ENCODE assay signal across 18 cellular contexts in the genomic region with DNA sequence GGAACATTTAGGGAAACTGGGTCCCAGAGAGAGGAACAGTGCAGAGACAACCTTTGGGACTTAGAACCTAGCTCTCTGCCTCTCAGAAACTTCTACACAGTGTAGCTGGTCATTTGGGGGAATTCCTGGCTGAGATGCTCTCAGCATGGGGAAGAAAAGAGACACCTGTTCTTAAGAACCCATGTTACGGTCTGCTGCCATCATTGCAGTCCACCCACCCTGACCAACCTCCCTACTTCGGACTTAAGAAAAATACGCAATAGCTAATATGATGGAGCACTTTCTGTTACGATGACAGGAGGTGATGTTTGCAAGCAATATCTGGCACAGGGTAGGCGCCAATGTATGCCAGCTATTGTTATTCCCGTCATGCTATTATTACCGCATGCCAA.
A peak's percentile ranks its signal among the peaks of the same experiment; 100 is the strongest.
DNase-seq lines count a peak whose midpoint lies in the region; ATAC-seq, FAIRE-seq and TF ChIP-seq lines count a peak whose summit lies in the region.
"Had no signal": no experiment of that assay in that cellular context is flagged by ENCODE, and none has a peak within 500 bp of the region (broad histone marks: within the 10 kb centered on the region; RNA-seq: fewer than 3 reads in every experiment).

No MANE protein-coding gene starts in this region.

- no peaks in the 10 kb centered on the region for H3K9me3 Mint-ChIP-seq in H9
- H3K9me3 Mint-ChIP-seq in activated naive CD8-positive, alpha-beta T cell treated with anti-CD3 and anti-CD28 coated beads, Interleukin-2, amount 50 U/mL, for 24 hours: no peaks in the 10 kb centered on the region
- H3K9me3 Mint-ChIP-seq: CD8-positive, alpha-beta T cell; GM23338 had no signal

- CTCF ChIA-PET in GM12878 (lab: Yijun Ruan, JAX): interaction anchor here (0.5 to 3.6 kb wide), 5 partner anchors 9 to 1236 kb away, joined by 3 to 31 read pairs (median 3); no protein-coding TSS in a partner anchor

- H3K9me3 ChIP-seq in H9 (ENCODE audit: control insufficient read depth, low read depth, low read length) (no peaks in the 10 kb centered on the region), GM12878 (replicated peaks; ENCODE audit: control insufficient read depth, insufficient read depth, low read length) (no peaks in the 10 kb centered on the region)
- H3K9me3 ChIP-seq: HAP-1 had no signal

- H3K36me3 Mint-ChIP-seq in H9 (ENCODE audit: insufficient read depth in 1 of 3, low read depth in 3 of 3): no peaks in the 10 kb centered on the region
- H3K36me3 Mint-ChIP-seq in activated naive CD8-positive, alpha-beta T cell treated with anti-CD3 and anti-CD28 coated beads, Interleukin-2, amount 50 U/mL, for 24 hours (ENCODE audit: low read depth): no peaks in the 10 kb centered on the region
- H3K36me3 Mint-ChIP-seq: CD14-positive monocyte; CD8-positive, alpha-beta T cell had no signal

- H2AK5ac ChIP-seq in H9 (ENCODE audit: insufficient read length, low read length): no peak overlapping the region

- RAD21 ChIA-PET in GM12878 (lab: Charles Lee; ENCODE audit: unreplicated experiment): interaction anchor here (0.7 to 1.5 kb wide), 7 partner anchors 9 to 38 kb away, joined by 3 to 7 read pairs (median 4); no protein-coding TSS in a partner anchor

- no peaks in the 10 kb centered on the region for H4K20me1 ChIP-seq in H9 (ENCODE audit: control insufficient read depth, insufficient read depth, insufficient read length)
- H4K20me1 ChIP-seq in GM12878 (ENCODE audit: control insufficient read depth, insufficient read depth): no peaks in the 10 kb centered on the region

- H3K9ac ChIP-seq in H9 (ENCODE audit: extremely low read depth, insufficient read length, low read length) (no peak overlapping the region), GM12878 (ENCODE audit: control insufficient read depth, insufficient read depth, low read length) (no peak overlapping the region)

- peak; percentile 63 for ATAC-seq in GM12878
- no peak for ATAC-seq in HG02885 (IDR thresholded peaks at IDR 0.05; ENCODE audit: poor library complexity, unreplicated experiment)
- no peak for ATAC-seq in activated naive CD8-positive, alpha-beta T cell treated with anti-CD3 and anti-CD28 coated beads, Interleukin-2, amount 50 U/mL, for 24 hours
- ATAC-seq: CD8-positive, alpha-beta T cell; GM23338 had no signal

- TF ChIP-seq RAD21 in GM12878 (IDR thresholded peaks at IDR 0.05; ENCODE audit: insufficient read depth, low read depth, low read length): no peak

- H3K14ac ChIP-seq in H9 (ENCODE audit: insufficient read depth, low read length): no peak overlapping the region

- H3K4me2 ChIP-seq in H9 (ENCODE audit: insufficient read depth, insufficient read length, low read length): no peak overlapping the region
- no peak overlapping the region for H3K4me2 ChIP-seq in GM12878 (ENCODE audit: control insufficient read depth, insufficient read depth)
- H3K4me2 ChIP-seq: GM23338 had no signal

- H3K79me1 ChIP-seq in H9 (ENCODE audit: insufficient read depth, low read depth, low read length, poor library complexity, severe bottlenecking): no peaks in the 10 kb centered on the region

- no peak overlapping the region for H3K4ac ChIP-seq in H9 (ENCODE audit: low read depth, low read length)

- no peak overlapping the region for H4K8ac ChIP-seq in H9 (replicated peaks; ENCODE audit: insufficient read length, low read depth, low read length)

- no peak overlapping the region for H2BK15ac ChIP-seq in H9 (ENCODE audit: low read depth, low read length)

- POLR2A ChIA-PET in GM12878 (lab: Charles Lee): interaction anchor here (1.0 to 1.3 kb wide), 2 partner anchors 13 to 62 kb away, joined by 3 to 4 read pairs; no protein-coding TSS in a partner anchor

- H4K91ac ChIP-seq in H9 (ENCODE audit: insufficient read length, low read depth, low read length): no peak overlapping the region

- H2BK120ac ChIP-seq in H9 (ENCODE audit: low read depth, low read length, poor library complexity, severe bottlenecking): no peak overlapping the region

- SMC1A ChIA-PET in GM12878 (lab: Charles Lee; ENCODE audit: uncharacterized antibody, unreplicated experiment): interaction anchor here (1.1 to 3.7 kb wide), 6 partner anchors 8 to 38 kb away, joined by 3 to 25 read pairs (median 8); no protein-coding TSS in a partner anchor

- H2AFZ ChIP-seq in H9 (ENCODE audit: low read length) (no peak overlapping the region), GM12878 (ENCODE audit: control insufficient read depth, low read depth, low read length) (no peak overlapping the region)
- H2AFZ ChIP-seq: GM23338 had no signal

- peaks cover 3% of the 10 kb centered on the region; the same call in 1 of the 2 replicates for H3K27me3 Mint-ChIP-seq in H9 (ENCODE audit: low read depth)
- peaks cover 20% of the 10 kb centered on the region for H3K27me3 Mint-ChIP-seq in activated naive CD8-positive, alpha-beta T cell treated with anti-CD3 and anti-CD28 coated beads, Interleukin-2, amount 50 U/mL, for 24 hours

- H2BK20ac ChIP-seq in H9 (ENCODE audit: low read depth, low read length, poor library complexity, severe bottlenecking): no peak overlapping the region

- H3K4me1 ChIP-seq in H9 (ENCODE audit: insufficient read depth, low read length) (peaks cover 16% of the 10 kb centered on the region), GM12878 (ENCODE audit: control insufficient read depth, insufficient read depth, low read length) (peaks cover 37% of the 10 kb centered on the region)
- H3K4me1 ChIP-seq: HAP-1 had no signal

- no peak overlapping the region for H3T11ph ChIP-seq in H9 (ENCODE audit: low read length)

- TF ChIP-seq CTCF in H9 (conservative IDR thresholded peaks at IDR 0.05): no peak
- TF ChIP-seq CTCF in GM12878 (IDR thresholded peaks at IDR 0.05 in 2 of 3, conservative IDR thresholded peaks at IDR 0.05 in 1 of 3; ENCODE audit: control insufficient read depth in 2 of 3, extremely low read depth in 1 of 3, insufficient read depth in 1 of 3, low read depth in 3 of 3, low read length in 3 of 3): no peak

- no peak overlapping the region for H4K5ac ChIP-seq in H9 (ENCODE audit: insufficient read length, low read depth, low read length)

- no peak overlapping the region for H3K4me3 ChIP-seq in GM12878
- H3K4me3 ChIP-seq: GM23338, HAP-1 had no signal

- H3K23ac ChIP-seq in H9 (ENCODE audit: insufficient read length, low read depth, low read length): no peak overlapping the region

- H2BK12ac ChIP-seq in H9 (ENCODE audit: insufficient read length, low read depth, low read length): no peak overlapping the region

- DNase-seq in NCI-H1694 treated with DMSO at 0.1 percent for 48 hours (lab: John Stamatoyannopoulos, UW) (peak; percentile 24), NCI-H1694 (lab: John Stamatoyannopoulos, UW) (no peak), H9 (no peak), GM12878 (ENCODE audit: low read depth, low spot score) (peak; percentile 33), NCI-H1417 treated with DMSO at 0.1 percent for 48 hours (lab: John Stamatoyannopoulos, UW) (no peak)
- DNase-seq in activated naive CD8-positive, alpha-beta T cell treated with anti-CD3 and anti-CD28 coated beads, Interleukin-2, amount 50 U/mL, for 24 hours: no peak
- DNase-seq: CD8-positive, alpha-beta T cell; COR-L47; DMS153; EL had no signal

- H3K4me3 Mint-ChIP-seq in H9: no peak overlapping the region
- no peak overlapping the region for H3K4me3 Mint-ChIP-seq in activated naive CD8-positive, alpha-beta T cell treated with anti-CD3 and anti-CD28 coated beads, Interleukin-2, amount 50 U/mL, for 24 hours
- H3K4me3 Mint-ChIP-seq: CD8-positive, alpha-beta T cell; GM23338 had no signal

- no peak overlapping the region for H3K18ac ChIP-seq in H9 (ENCODE audit: insufficient read length, low read depth, low read length)

- H3K36me3 ChIP-seq in GM12878 (ENCODE audit: control insufficient read depth in 2 of 2, insufficient read depth in 2 of 2, low read length in 1 of 2): no peaks in the 10 kb centered on the region
- H3K36me3 ChIP-seq: HAP-1 had no signal

- no peak overlapping the region for H3K56ac ChIP-seq in H9 (ENCODE audit: insufficient read length, low read depth, low read length)

- in situ Hi-C loops in GM12878 (cut with MboI): no loop called here

- no peaks in the 10 kb centered on the region for H3K79me2 ChIP-seq in H9 (ENCODE audit: insufficient read depth, low read length)
- no peaks in the 10 kb centered on the region for H3K79me2 ChIP-seq in GM12878 (ENCODE audit: control insufficient read depth, insufficient read depth, low read length)

- H3K27ac ChIP-seq in H9 (ENCODE audit: insufficient read length, low read depth, low read length): no peak overlapping the region
- H3K27ac ChIP-seq in GM12878 (ENCODE audit: control insufficient read depth, insufficient read depth): peak overlapping the region; percentile 67
- H3K27ac ChIP-seq: 22Rv1 had no signal

- no TSS peak for BruUV-seq in GM12878 (replicated peaks; lab: Mats Ljungman, UMichigan)

- no peaks in the 10 kb centered on the region for H3K23me2 ChIP-seq in H9 (ENCODE audit: insufficient read length, low read depth, low read length, poor library complexity, severe bottlenecking)

- H3K27me3 ChIP-seq in H9 (ENCODE audit: insufficient read depth, low read length) (no peaks in the 10 kb centered on the region), GM12878 (replicated peaks in 1 of 2; ENCODE audit: control insufficient read depth in 2 of 2, insufficient read depth in 2 of 2, low read length in 1 of 2) (no peaks in the 10 kb centered on the region)

- FAIRE-seq in GM12878 (lab: Jason Lieb, UNC): peak; percentile 59
- FAIRE-seq: D721Med, G401.6, GM18507 had no signal

- intact Hi-C loops in GM12878 (cut with micrococcal nuclease; ENCODE audit: unreplicated experiment): loop anchor here (2.0 kb wide), 1 partner anchor 61 kb away; no protein-coding TSS in a partner anchor

- H2BK5ac ChIP-seq in H9 (ENCODE audit: insufficient read length, low read length): no peak overlapping the region

- no peak for TF ChIP-seq EP300 in GM12878 (IDR thresholded peaks at IDR 0.05; ENCODE audit: borderline replicate concordance in 1 of 2, control insufficient read depth in 1 of 2, low read depth in 2 of 2, low read length in 2 of 2)

- TF ChIP-seq POLR2A in GM12878 (IDR thresholded peaks at IDR 0.05; ENCODE audit: low read depth, low read length): no peak

- WGBS in H9 (ENCODE audit: extremely low coverage, insufficient read length, low lambda C conversion rate): no CpG with 5 or more reads among the region's 7 CpGs
- WGBS in GM12878 (ENCODE audit: insufficient coverage, insufficient replicate concordance, low lambda C conversion rate, missing lambda C conversion rate): 21% methylated on average over 7 of the region's 7 CpGs

- H3K4me1 Mint-ChIP-seq in H9: peaks cover 64 to 65% of the 10 kb centered on the region in 2 experiments
- no peaks in the 10 kb centered on the region for H3K4me1 Mint-ChIP-seq in activated naive CD8-positive, alpha-beta T cell treated with anti-CD3 and anti-CD28 coated beads, Interleukin-2, amount 50 U/mL, for 24 hours
- H3K4me1 Mint-ChIP-seq: CD14-positive monocyte had no signal

- peak overlapping the region in 2 of 3 experiments; percentile 89 to 94; a peak in 2 of 7 replicates for H3K27ac Mint-ChIP-seq in H9
- H3K27ac Mint-ChIP-seq in activated naive CD8-positive, alpha-beta T cell treated with anti-CD3 and anti-CD28 coated beads, Interleukin-2, amount 50 U/mL, for 24 hours: no peak overlapping the region
- H3K27ac Mint-ChIP-seq: CD8-positive, alpha-beta T cell; GM23338 had no signal

Comparison
In these comparisons a context has a peak if more than half of its experiments do, and no peak if none do; other contexts are left out.
1. DNase-seq: peak in NCI-H1694 treated with DMSO at 0.1 percent for 48 hours (single experiment) and GM12878 (single experiment); none in NCI-H1694 (single experiment), H9 (single experiment), NCI-H1417 treated with DMSO at 0.1 percent for 48 hours (single experiment) and activated naive CD8-positive, alpha-beta T cell treated with anti-CD3 and anti-CD28 coated beads, Interleukin-2, amount 50 U/mL, for 24 hours (single experiment).